Comparison of ENCODE assay signal across 8 cellular contexts in genomic region chr3:157159037-157159761, GRCh38. TPM values are rescaled to one million over a fixed set of nuclear protein-coding genes. Genes with fewer than 3 reads are reported as not detected.
DNase-seq lines count a peak whose midpoint lies in the region; ATAC-seq and TF ChIP-seq lines count a peak whose summit lies in the region.

No MANE protein-coding gene starts in this region.

- H3K4me1 Mint-ChIP-seq in nephron progenitor cell: peaks cover 70% of the 10 kb centered on the region
- peaks cover 73% of the 10 kb centered on the region for H3K4me1 Mint-ChIP-seq in stimulated activated naive CD8-positive, alpha-beta T cell treated with anti-CD3 and anti-CD28 coated beads, Interleukin-15, amount 100 ng/mL, for 72 hours

- peaks cover 52 to 57% (median 55%) of the 10 kb centered on the region in 11 experiments for H4K20me1 ChIP-seq in BLaER1 treated with 17β-estradiol and CSF1 and Interleukin-3, amounts not matched to agents 10 nM and 100 nM
- H4K20me1 ChIP-seq in PC-3 (ENCODE audit: low read length) (peaks cover 54% of the 10 kb centered on the region), fibroblast of lung (ENCODE audit: control insufficient read depth, extremely low read depth, insufficient read depth, low read length) (peaks cover 10% of the 10 kb centered on the region)

- H3K27ac ChIP-seq in BLaER1 treated with 17β-estradiol and CSF1 and Interleukin-3, amounts not matched to agents 10 nM and 100 nM: peak overlapping the region; percentile 96 to 100 (median 100)
- H3K27ac ChIP-seq in PC-3 (ENCODE audit: low read length): peak overlapping the region; percentile 98
- peak overlapping the region; percentile 100 for H3K27ac ChIP-seq in fibroblast of lung (ENCODE audit: insufficient read depth, low read length)

- intact Hi-C loops in PC-3 (cut with micrococcal nuclease): no loop called here

- H3K79me2 ChIP-seq in PC-3 (ENCODE audit: low read length) (peaks cover 58% of the 10 kb centered on the region), fibroblast of lung (ENCODE audit: control insufficient read depth, insufficient read depth, low read length) (peaks cover 57% of the 10 kb centered on the region)

- H3K9ac ChIP-seq in BLaER1 treated with 17β-estradiol and CSF1 and Interleukin-3, amounts not matched to agents 10 nM and 100 nM: peak overlapping the region; percentile 98 to 100 (median 100)
- H3K9ac ChIP-seq in PC-3 (ENCODE audit: low read length) (peak overlapping the region; percentile 97), fibroblast of lung (ENCODE audit: insufficient read depth, low read length) (peak overlapping the region; percentile 100)

- peak overlapping the region; percentile 99 for H3K27ac Mint-ChIP-seq in nephron progenitor cell
- peak overlapping the region; percentile 99 for H3K27ac Mint-ChIP-seq in stimulated activated naive CD8-positive, alpha-beta T cell treated with anti-CD3 and anti-CD28 coated beads, Interleukin-15, amount 100 ng/mL, for 72 hours

- H2AFZ ChIP-seq in PC-3 (ENCODE audit: low read length) (no peak overlapping the region), fibroblast of lung (ENCODE audit: low read length) (no peak overlapping the region)

- TF ChIP-seq CTCF in PC-3 (conservative IDR thresholded peaks at IDR 0.05; ENCODE audit: low read depth, low read length) (peak; percentile 37; the same call in 1 of the 2 replicates), fibroblast of lung (conservative IDR thresholded peaks at IDR 0.05 in 1 of 2, IDR thresholded peaks at IDR 0.05 in 1 of 2; ENCODE audit: low read depth in 1 of 2, low read length in 2 of 2) (peak in 1 of 2 donors; percentile 21), nephron progenitor cell (IDR thresholded peaks at IDR 0.05) (no peak)

- no peaks in the 10 kb centered on the region for H3K9me3 Mint-ChIP-seq in nephron progenitor cell
- no peaks in the 10 kb centered on the region for H3K9me3 Mint-ChIP-seq in stimulated activated naive CD8-positive, alpha-beta T cell treated with anti-CD3 and anti-CD28 coated beads, Interleukin-15, amount 100 ng/mL, for 72 hours

- POLR2A ChIA-PET in PC-3 (lab: Charles Lee; ENCODE audit: unreplicated experiment): interaction anchor here (0.7 to 2.4 kb wide), 3 partner anchors 12 to 483 kb away, joined by 3 to 37 read pairs (median 4); no protein-coding TSS in a partner anchor

- DNase-seq in PC-3: peak; percentile 46
- DNase-seq in activated T-cell treated with anti-CD3 and anti-CD28 coated beads, Interleukin-2, amount 50 U/mL, for 48 hours: peak; percentile 81 to 86
- peak; percentile 45 to 51 for DNase-seq in fibroblast of lung (ENCODE audit: low read depth in 2 of 2)
- DNase-seq in nephron progenitor cell: peak; percentile 81
- peak; percentile 80 to 89 for DNase-seq in stimulated activated naive CD8-positive, alpha-beta T cell treated with anti-CD3 and anti-CD28 coated beads, Interleukin-15, amount 100 ng/mL, for 72 hours

- ATAC-seq in GM19395 (IDR thresholded peaks at IDR 0.05; ENCODE audit: unreplicated experiment) (peak; percentile 61), HG03521 (IDR thresholded peaks at IDR 0.05; ENCODE audit: unreplicated experiment) (peak; percentile 35), PC-3 (peak; percentile 43)
- peak; percentile 73 for ATAC-seq in stimulated activated naive CD8-positive, alpha-beta T cell treated with anti-CD3 and anti-CD28 coated beads, Interleukin-15, amount 100 ng/mL, for 72 hours

- peak overlapping the region; percentile 75 to 97 (median 91) for H3K4me2 ChIP-seq in BLaER1 treated with 17β-estradiol and CSF1 and Interleukin-3, amounts not matched to agents 10 nM and 100 nM
- H3K4me2 ChIP-seq in PC-3 (ENCODE audit: low read length) (peak overlapping the region; percentile 94), fibroblast of lung (ENCODE audit: extremely low read depth, insufficient read depth, low read length) (peak overlapping the region; percentile 95)

- peaks cover 55% of the 10 kb centered on the region for H3K36me3 Mint-ChIP-seq in nephron progenitor cell (ENCODE audit: low read depth)

- H3K9me3 ChIP-seq in BLaER1 treated with 17β-estradiol and CSF1 and Interleukin-3, amounts not matched to agents 10 nM and 100 nM (replicated peaks in 1 of 11): no peaks in the 10 kb centered on the region
- H3K9me3 ChIP-seq in PC-3 (ENCODE audit: low read length) (no peaks in the 10 kb centered on the region), fibroblast of lung (ENCODE audit: control insufficient read depth, insufficient read depth, low read depth, low read length) (no peaks in the 10 kb centered on the region)

- peak overlapping the region; percentile 96 for H3K4me3 Mint-ChIP-seq in nephron progenitor cell
- peak overlapping the region; percentile 87 to 96 for H3K4me3 Mint-ChIP-seq in stimulated activated naive CD8-positive, alpha-beta T cell treated with anti-CD3 and anti-CD28 coated beads, Interleukin-15, amount 100 ng/mL, for 72 hours

- peaks cover 41 to 75% (median 64%) of the 10 kb centered on the region in 10 experiments for H3K4me1 ChIP-seq in BLaER1 treated with 17β-estradiol and CSF1 and Interleukin-3, amounts not matched to agents 10 nM and 100 nM
- H3K4me1 ChIP-seq in PC-3 (ENCODE audit: insufficient read depth, low read length) (peaks cover 50% of the 10 kb centered on the region), fibroblast of lung (ENCODE audit: control insufficient read depth, extremely low read depth, insufficient read depth, low read length) (peaks cover 6% of the 10 kb centered on the region)

- H3K4me3 ChIP-seq in BLaER1 treated with 17β-estradiol and CSF1 and Interleukin-3, amounts not matched to agents 10 nM and 100 nM: peak overlapping the region; percentile 93 to 99 (median 98)
- peak overlapping the region; percentile 92 for H3K4me3 ChIP-seq in PC-3 (ENCODE audit: low read length)
- H3K4me3 ChIP-seq in fibroblast of lung (replicated peaks in 1 of 4; ENCODE audit: control extremely low read depth in 1 of 4, insufficient read depth in 1 of 4, low read depth in 3 of 4, low read length in 4 of 4): peak overlapping the region; percentile 52 to 99 (median 72)

- CTCF ChIA-PET in PC-3 (lab: Charles Lee): no interaction called here

- H3K27me3 Mint-ChIP-seq in nephron progenitor cell (ENCODE audit: low read depth, poor library complexity): no peaks in the 10 kb centered on the region
- H3K27me3 Mint-ChIP-seq in stimulated activated naive CD8-positive, alpha-beta T cell treated with anti-CD3 and anti-CD28 coated beads, Interleukin-15, amount 100 ng/mL, for 72 hours: no peaks in the 10 kb centered on the region

- H3K27me3 ChIP-seq in BLaER1 treated with 17β-estradiol and CSF1 and Interleukin-3, amounts not matched to agents 10 nM and 100 nM: no peaks in the 10 kb centered on the region
- no peaks in the 10 kb centered on the region for H3K27me3 ChIP-seq in PC-3 (ENCODE audit: low read length)
- no peaks in the 10 kb centered on the region for H3K27me3 ChIP-seq in fibroblast of lung (ENCODE audit: control insufficient read depth, insufficient read depth, low read length)

- no peaks in the 10 kb centered on the region for H3F3A ChIP-seq in PC-3 (ENCODE audit: low read length, unreplicated experiment)

- no peaks in the 10 kb centered on the region for H3K9me2 ChIP-seq in PC-3 (replicated peaks; ENCODE audit: low read length)

- TSS peak; percentile 37 for BruUV-seq in PC-3 (replicated peaks; lab: Mats Ljungman, UMichigan)

- H3K36me3 ChIP-seq in BLaER1 treated with 17β-estradiol and CSF1 and Interleukin-3, amounts not matched to agents 10 nM and 100 nM: peaks cover 50 to 51% (median 51%) of the 10 kb centered on the region in 11 experiments
- H3K36me3 ChIP-seq in PC-3 (ENCODE audit: low read depth, low read length) (peaks cover 50% of the 10 kb centered on the region), fibroblast of lung (ENCODE audit: control insufficient read depth, insufficient read depth, low read length) (peaks cover 6% of the 10 kb centered on the region)

RNA-seq across cellular contexts. Expression of gene CCNL1, which starts 0.7 kb away (rescaled TPM):
- total RNA-seq in PC-3 (2014; rRNA removed) (172 and 231 TPM in 2 replicates), fibroblast of lung (140 and 219 TPM in 2 replicates)
- polyA plus RNA-seq in fibroblast of lung: 63.8 and 88.2 TPM in 2 replicates
- polyA plus RNA-seq in fibroblast of lung (2012): 27.8 and 35.7 TPM in 2 replicates
- 12.2 and 31.2 TPM in 2 replicates for polyA minus RNA-seq in fibroblast of lung (ENCODE audit: low replicate concordance)

Comparison
In these comparisons a context has a peak if more than half of its experiments do, and no peak if none do; other contexts are left out.
1. Peak in every context shown above with its lines: DNase-seq, ATAC-seq, H3K4me3 ChIP-seq and H3K27ac ChIP-seq.